In the genomic region with DNA sequence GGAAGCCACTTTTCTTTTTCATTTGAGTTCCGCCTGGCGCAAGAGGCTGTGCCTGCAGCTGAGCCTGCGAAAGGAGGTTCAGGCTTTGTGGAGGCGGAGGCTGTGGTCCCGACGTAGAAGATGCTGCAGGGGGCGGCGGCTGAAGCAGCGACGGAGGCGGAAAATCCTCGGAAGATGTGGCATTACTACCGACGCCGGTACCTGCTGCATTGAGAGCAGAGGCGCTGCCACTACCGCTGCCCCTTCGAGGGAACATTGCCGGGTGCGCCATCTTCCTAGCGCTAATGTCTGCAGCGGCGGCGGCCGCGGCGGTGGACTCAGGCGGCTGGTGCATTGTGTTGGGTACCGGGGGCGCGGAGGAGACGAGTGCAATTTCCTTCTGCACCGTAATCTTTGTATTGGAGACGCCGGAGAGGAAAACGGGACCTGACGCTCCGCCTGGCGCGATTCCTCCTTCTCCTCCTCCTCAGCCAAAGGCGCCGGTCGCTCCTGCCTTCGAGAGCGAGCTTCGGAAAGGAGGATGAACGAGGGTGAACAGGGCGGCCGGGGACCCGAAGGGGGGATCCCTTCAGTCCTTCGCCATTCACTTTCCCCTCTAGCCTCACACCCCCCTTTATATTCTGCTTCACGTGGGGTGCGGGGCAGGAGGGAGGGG, we compare ENCODE assay signal across 8 cellular contexts. TPM values are rescaled to one million over a fixed set of nuclear protein-coding genes. Genes with fewer than 3 reads are reported as not detected.
DNase-seq lines count a peak whose midpoint lies in the region; ATAC-seq and TF ChIP-seq lines count a peak whose summit lies in the region.

A gene (minus strand): TSS at position 590 of the 655 bp plus-strand sequence. CDS start 256 bp downstream, at position 334.

- no peaks in the 10 kb centered on the region for H3K9me3 ChIP-seq in MM.1S (replicated peaks; ENCODE audit: insufficient read depth, low read length)

- H3K9me3 Mint-ChIP-seq in activated CD4-positive, alpha-beta T cell treated with anti-CD3 and anti-CD28 coated beads, Interleukin-2, amount 10 ng/mL, durations not matched to agents 24 days and 14 days: no peaks in the 10 kb centered on the region

- H3K4me2 ChIP-seq in MM.1S (ENCODE audit: low read depth, low read length): peak within 1 kb of the TSS; percentile 70

- H3K27me3 ChIP-seq in MM.1S (replicated peaks; ENCODE audit: insufficient read depth, low read length): no peaks in the 10 kb centered on the region

- DNase-seq in GM03348 (ENCODE audit: low spot score): peak; percentile 54
- peak; percentile 44 for DNase-seq in MM.1S
- DNase-seq in activated CD4-positive, alpha-beta T cell treated with anti-CD3 and anti-CD28 coated beads, Interleukin-2, amount 10 ng/mL, durations not matched to agents 24 days and 14 days: peak; percentile 85
- DNase-seq in kidney tubule cell (ENCODE audit: low spot score): peak; percentile 56
- DNase-seq in stimulated activated CD4-positive, alpha-beta T cell treated with anti-CD3 and anti-CD28 coated beads, Interleukin-15, amount 100 ng/mL, for 1 hour (ENCODE audit: low read depth in 1 of 2, low spot score in 1 of 2): peak; percentile 37 to 44
- no peak for DNase-seq in NCI-H2029 (lab: John Stamatoyannopoulos, UW)

- intact Hi-C loops in activated CD4-positive, alpha-beta T cell treated with anti-CD3 and anti-CD28 coated beads, Interleukin-2, amount 10 ng/mL, durations not matched to agents 24 days and 14 days (cut with micrococcal nuclease): loop anchor here (2.0 to 5.0 kb wide), 7 partner anchors 91 to 434 kb away; no protein-coding TSS in a partner anchor

- H3K36me3 Mint-ChIP-seq in activated CD4-positive, alpha-beta T cell treated with anti-CD3 and anti-CD28 coated beads, Interleukin-2, amount 10 ng/mL, durations not matched to agents 24 days and 14 days (ENCODE audit: low read depth): peaks cover 14% of the 10 kb centered on the region

- H2AFZ ChIP-seq in MM.1S (ENCODE audit: low read length): peak within 1 kb of the TSS; percentile 74

- H3K4me1 Mint-ChIP-seq in activated CD4-positive, alpha-beta T cell treated with anti-CD3 and anti-CD28 coated beads, Interleukin-2, amount 10 ng/mL, durations not matched to agents 24 days and 14 days: peaks cover 30% of the 10 kb centered on the region

- peaks cover 9% of the 10 kb centered on the region; the same call in 1 of the 2 replicates for H3F3A ChIP-seq in MM.1S (ENCODE audit: insufficient read depth, low read length)

- no peak for ATAC-seq in HG03095 (IDR thresholded peaks at IDR 0.05; ENCODE audit: unreplicated experiment)

- H4K20me1 ChIP-seq in MM.1S (ENCODE audit: insufficient read depth, low read length): no peaks in the 10 kb centered on the region

- peaks cover 48% of the 10 kb centered on the region for H3K27me3 Mint-ChIP-seq in activated CD4-positive, alpha-beta T cell treated with anti-CD3 and anti-CD28 coated beads, Interleukin-2, amount 10 ng/mL, durations not matched to agents 24 days and 14 days

- H3K27ac ChIP-seq in MM.1S (ENCODE audit: low read length) (peak within 1 kb of the TSS; percentile 88), cingulate gyrus (ENCODE audit: low read depth, low read length) (peak within 1 kb of the TSS; percentile 94)

- H3K4me3 ChIP-seq in MM.1S (ENCODE audit: low read length): peak within 1 kb of the TSS; percentile 72

- no peak for TF ChIP-seq CTCF in MM.1S (IDR thresholded peaks at IDR 0.05; ENCODE audit: low read length)

- 0 out of 2 replicates have a peak, but pooled peaks cover 7% of the 10 kb centered on the region for H3K4me1 ChIP-seq in MM.1S (ENCODE audit: low read length)

- H3K27ac Mint-ChIP-seq in activated CD4-positive, alpha-beta T cell treated with anti-CD3 and anti-CD28 coated beads, Interleukin-2, amount 10 ng/mL, durations not matched to agents 24 days and 14 days: peak within 1 kb of the TSS; percentile 94

- H3K9me2 ChIP-seq in MM.1S (replicated peaks; ENCODE audit: insufficient read depth, low read length): no peaks in the 10 kb centered on the region

- H3K79me2 ChIP-seq in MM.1S (ENCODE audit: low read length): 0 out of 2 replicates have a peak, but pooled peaks cover 3% of the 10 kb centered on the region

- H3K9ac ChIP-seq in MM.1S (ENCODE audit: low read length): peak within 1 kb of the TSS; percentile 83

- H3K4me3 Mint-ChIP-seq in activated CD4-positive, alpha-beta T cell treated with anti-CD3 and anti-CD28 coated beads, Interleukin-2, amount 10 ng/mL, durations not matched to agents 24 days and 14 days: peak within 1 kb of the TSS; percentile 93

- H3K36me3 ChIP-seq in MM.1S (replicated peaks; ENCODE audit: insufficient read depth, low read length): no peaks in the 10 kb centered on the region

RNA-seq across cellular contexts. Expression of the gene that starts here (rescaled TPM):
- 4.7 and 6.5 TPM in 2 replicates for total RNA-seq in activated CD4-positive, alpha-beta T cell treated with anti-CD3 and anti-CD28 coated beads, Interleukin-2, amount 10 ng/mL, durations not matched to agents 24 days and 14 days
